In genomic region chr7:40341836-40342235, GRCh38 we compare ENCODE assay signal across 26 cellular contexts.
"Had no signal": no experiment of that assay in that cellular context is flagged by ENCODE, and none has a peak within 500 bp of the region (broad histone marks: within the 10 kb centered on the region; RNA-seq: fewer than 3 reads in every experiment).

No MANE protein-coding gene starts in this region.

- H3K4me1 Mint-ChIP-seq: memory B cell; naive thymus-derived CD4-positive, alpha-beta T cell; nephron; neural crest cell; stimulated activated memory B cell treated with anti-CD40 and anti-IgM and Interleukin-4, amounts not matched to agents 10 μg/mL and 1 μg/mL and 100 μg/mL, for 72 hours had no signal

- H3K27me3 ChIP-seq: neutrophil, ovary, right atrium auricular region, right lobe of liver, suprapubic skin, tibial artery, upper lobe of right lung had no signal

- H3K4me3 Mint-ChIP-seq: memory B cell; naive thymus-derived CD4-positive, alpha-beta T cell; nephron; neural crest cell; stimulated activated memory B cell treated with anti-CD40 and anti-IgM and Interleukin-4, amounts not matched to agents 10 μg/mL and 1 μg/mL and 100 μg/mL, for 72 hours had no signal

- H3K4me1 ChIP-seq: left ventricle myocardium inferior, right atrium auricular region, right lobe of liver, suprapubic skin, tibial artery, upper lobe of right lung had no signal

- H3K27me3 Mint-ChIP-seq: progenitor cell of endocrine pancreas; stimulated activated memory B cell treated with anti-CD40 and anti-IgM and Interleukin-4, amounts not matched to agents 10 μg/mL and 1 μg/mL and 100 μg/mL, for 72 hours had no signal

- H3K36me3 ChIP-seq: left ventricle myocardium inferior, neutrophil, ovary, right atrium auricular region, right lobe of liver, suprapubic skin, thoracic aorta, tibial artery, upper lobe of right lung had no signal

- H3K27ac ChIP-seq: left ventricle myocardium inferior, neutrophil, ovary, right atrium auricular region, right lobe of liver, suprapubic skin, thoracic aorta, tibial artery, upper lobe of right lung had no signal

- ATAC-seq: mucosa of descending colon; naive thymus-derived CD4-positive, alpha-beta T cell; right lobe of liver; stimulated activated memory B cell treated with anti-CD40 and anti-IgM and Interleukin-4, amounts not matched to agents 10 μg/mL and 1 μg/mL and 100 μg/mL, for 72 hours; upper lobe of right lung had no signal

- H3K36me3 Mint-ChIP-seq: memory B cell had no signal

- DNase-seq: hippocampal formation; left ventricle myocardium inferior; midbrain; mucosa of descending colon; naive thymus-derived CD4-positive, alpha-beta T cell; ovary; right lobe of liver; stimulated activated CD4-positive, alpha-beta T cell treated with anti-CD3 and anti-CD28 coated beads, Interleukin-1b, Interleukin-23, amount 100 ng/mL, for 48 hours; stimulated activated CD4-positive, alpha-beta T cell treated with anti-CD3 and anti-CD28 coated beads, Interleukin-2, amount 100 ng/mL, for 48 hours; stimulated activated CD4-positive, alpha-beta T cell treated with anti-CD3 and anti-CD28 coated beads, Interleukin-4, amount 100 ng/mL, for 4 hours; stimulated activated CD8-positive, alpha-beta memory T cell treated with anti-CD3 and anti-CD28 coated beads, Interleukin-4, amount 100 ng/mL, for 48 hours; stimulated activated naive CD4-positive, alpha-beta T cell treated with Interleukin-2 at 50 U/mL for 16 hours; tibial artery; trophoblast cell; upper lobe of right lung had no signal

- H3K9me3 ChIP-seq: mucosa of descending colon, neutrophil, ovary, right atrium auricular region, right lobe of liver, suprapubic skin, upper lobe of right lung had no signal

- H3K4me3 ChIP-seq: left ventricle myocardium inferior, lung, mucosa of descending colon, ovary, right atrium auricular region, right lobe of liver, smooth muscle cell, suprapubic skin, thoracic aorta, tibial artery, upper lobe of right lung had no signal

- H3K27ac Mint-ChIP-seq: memory B cell; naive thymus-derived CD4-positive, alpha-beta T cell; nephron; progenitor cell of endocrine pancreas; stimulated activated memory B cell treated with anti-CD40 and anti-IgM and Interleukin-4, amounts not matched to agents 10 μg/mL and 1 μg/mL and 100 μg/mL, for 72 hours had no signal

- H3K4me2 ChIP-seq: smooth muscle cell had no signal
